Comparison of ENCODE assay signal across 9 cellular contexts in the genomic region with DNA sequence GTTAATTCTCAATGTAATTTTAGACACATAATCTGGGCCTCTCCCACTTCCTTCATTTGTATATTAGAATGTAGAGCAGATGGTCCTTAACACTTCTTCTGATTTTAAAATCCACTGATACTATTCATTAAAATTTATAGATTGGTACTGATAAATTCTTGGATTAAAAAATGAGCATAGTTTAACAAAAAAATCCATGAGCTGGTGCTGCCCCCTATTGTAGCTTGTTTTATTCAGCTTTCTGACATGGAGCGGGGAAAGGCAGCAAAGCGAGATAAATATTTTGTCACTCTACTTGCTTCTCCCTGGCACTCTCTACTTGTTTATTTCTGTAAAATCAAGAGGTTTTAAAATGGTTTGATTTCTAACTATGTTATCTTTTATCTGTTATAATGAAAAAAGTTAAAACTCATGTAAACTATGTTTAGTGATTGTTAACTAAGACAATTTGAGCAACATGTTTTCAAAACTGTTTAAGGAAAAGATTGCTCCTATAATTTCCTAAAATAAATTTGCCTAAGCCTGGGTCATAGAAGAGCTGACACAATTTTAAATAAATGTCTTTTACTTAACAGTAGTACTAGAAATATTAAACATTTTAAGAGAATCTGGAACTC. TPM values are rescaled to one million over a fixed set of nuclear protein-coding genes. Genes with fewer than 3 reads are reported as not detected.
A peak's percentile ranks its signal among the peaks of the same experiment; 100 is the strongest.
DNase-seq lines count a peak whose midpoint lies in the region; ATAC-seq and TF ChIP-seq lines count a peak whose summit lies in the region.
"Had no signal": no experiment of that assay in that cellular context is flagged by ENCODE, and none has a peak within 500 bp of the region (broad histone marks: within the 10 kb centered on the region; RNA-seq: fewer than 3 reads in every experiment).

No MANE protein-coding gene starts in this region.

- no peak overlapping the region for H2BK120ac ChIP-seq in mesendoderm (ENCODE audit: low read depth, low read length)

- H3K4ac ChIP-seq in mesendoderm (ENCODE audit: low read depth, low read length): no peak overlapping the region

- no peak overlapping the region for H3K23ac ChIP-seq in mesendoderm (ENCODE audit: low read length)

- no CpG with 5 or more reads among the region's 2 CpGs for WGBS in mesendoderm (ENCODE audit: extremely low coverage, insufficient coverage, low lambda C conversion rate)

- H3K4me1 ChIP-seq in breast epithelium: no peaks in the 10 kb centered on the region
- H3K4me1 ChIP-seq in mesendoderm (ENCODE audit: control insufficient read depth, low read depth, low read length): no peaks in the 10 kb centered on the region

- no peak overlapping the region for H2AK5ac ChIP-seq in mesendoderm (ENCODE audit: low read length)

- no peak overlapping the region for H2BK5ac ChIP-seq in mesendoderm (ENCODE audit: low read length)

- peak in 2 of 3 donors; percentile 8 to 52 for TF ChIP-seq CTCF in breast epithelium (IDR thresholded peaks at IDR 0.05)

- no peak overlapping the region for H4K5ac ChIP-seq in mesendoderm (ENCODE audit: low read length)

- no peak overlapping the region for H3K56ac ChIP-seq in mesendoderm (ENCODE audit: low read length)

- no peaks in the 10 kb centered on the region for H3K36me3 ChIP-seq in breast epithelium
- H3K36me3 ChIP-seq in mesendoderm (ENCODE audit: control insufficient read depth, insufficient read depth, low read length): no peaks in the 10 kb centered on the region

- H3K18ac ChIP-seq in mesendoderm (ENCODE audit: low read length): no peak overlapping the region

- no peak overlapping the region for H4K8ac ChIP-seq in mesendoderm (ENCODE audit: low read depth, low read length)

- H3K27me3 ChIP-seq in breast epithelium (no peaks in the 10 kb centered on the region), mesendoderm (ENCODE audit: insufficient read depth, low read length, poor library complexity) (no peaks in the 10 kb centered on the region)

- no peaks in the 10 kb centered on the region for H3K79me2 ChIP-seq in mesendoderm (ENCODE audit: control insufficient read depth, insufficient read depth, low read length)

- DNase-seq in ELR (ENCODE audit: low read depth): peak; percentile 71
- DNase-seq in NCI-H1105 treated with DMSO at 0.1 percent for 48 hours (lab: John Stamatoyannopoulos, UW): peak; percentile 47
- DNase-seq in breast epithelium (ENCODE audit: low spot score in 2 of 2): no peak
- peak; percentile 36 for DNase-seq in mesendoderm
- no peak for DNase-seq in CD1c-positive myeloid dendritic cell (ENCODE audit: extremely low spot score)
- DNase-seq in activated CD4-positive, CD25-positive, alpha-beta regulatory T cell (lab: John Stamatoyannopoulos, UW): no peak
- no peak for DNase-seq in H4 (ENCODE audit: low spot score)

- H3K79me1 ChIP-seq in mesendoderm (ENCODE audit: low read length): no peaks in the 10 kb centered on the region

- H3K4me3 ChIP-seq in breast epithelium (no peak overlapping the region), mesendoderm (ENCODE audit: low read length) (no peak overlapping the region)

- no peak overlapping the region for H2BK15ac ChIP-seq in mesendoderm (replicated peaks; ENCODE audit: low read depth)

- intact Hi-C loops in breast epithelium (cut with DNase I; ENCODE audit: low total_unique reads): loop anchor here (5.0 kb wide), 1 partner anchor 120 kb away; no protein-coding TSS in a partner anchor

- no peak overlapping the region for H3K27ac ChIP-seq in breast epithelium
- H3K27ac ChIP-seq in mesendoderm (ENCODE audit: low read depth, low read length): no peak overlapping the region

- H3K4me2 ChIP-seq in mesendoderm (ENCODE audit: low read length): no peak overlapping the region

- no peak overlapping the region for H3K9ac ChIP-seq in mesendoderm (ENCODE audit: low read length)

- H3K9me3 ChIP-seq in breast epithelium: no peaks in the 10 kb centered on the region

- no peak for TF ChIP-seq POLR2A in breast epithelium (IDR thresholded peaks at IDR 0.05)

- no peak for ATAC-seq in HG03135 (IDR thresholded peaks at IDR 0.05; ENCODE audit: unreplicated experiment)
- ATAC-seq: left colon had no signal

RNA-seq across cellular contexts. Expression of a gene that starts 26.5 kb away (rescaled TPM):
- 10 to 100 TPM; 33.2 to 71.5 (median 35.7) TPM for total RNA-seq in breast epithelium
- 29.3 TPM for polyA plus RNA-seq in mesendoderm (2013, experiment 1 of 2)
- polyA plus RNA-seq in mesendoderm (2013, experiment 2 of 2): 28.9 TPM
- total RNA-seq in H4 (2014; rRNA removed; shearing (Covaris generic)): 130 and 189 TPM in 2 replicates

Comparison
In these comparisons a context has a peak if more than half of its experiments do, and no peak if none do; other contexts are left out.
1. DNase-seq: peak in ELR (single experiment), NCI-H1105 treated with DMSO at 0.1 percent for 48 hours (single experiment) and mesendoderm (single experiment); none in breast epithelium (0 of 2), CD1c-positive myeloid dendritic cell (single experiment), activated CD4-positive, CD25-positive, alpha-beta regulatory T cell (0 of 4) and H4 (single experiment).